ENCODE assay signal across 8 cellular contexts in genomic region chr7:5692112-5692844, GRCh38.
DNase-seq lines count a peak whose midpoint lies in the region; ATAC-seq and TF ChIP-seq lines count a peak whose summit lies in the region.

No MANE protein-coding gene starts in this region.

- H3K9me3 Mint-ChIP-seq in brain = no peaks in the 10 kb centered on the region
- no peaks in the 10 kb centered on the region for H3K9me3 Mint-ChIP-seq in stimulated activated memory B cell treated with anti-CD40 and anti-IgM and Interleukin-4, amounts not matched to agents 10 μg/mL and 1 μg/mL and 100 μg/mL, for 72 hours
- no peaks in the 10 kb centered on the region for H3K9me3 Mint-ChIP-seq in progenitor cell of endocrine pancreas (ENCODE audit: low read depth)

- H3K4me1 ChIP-seq in BE2C = peaks cover 32% of the 10 kb centered on the region

- peaks cover 3% of the 10 kb centered on the region for H3K27me3 Mint-ChIP-seq in brain
- no peaks in the 10 kb centered on the region for H3K27me3 Mint-ChIP-seq in stimulated activated memory B cell treated with anti-CD40 and anti-IgM and Interleukin-4, amounts not matched to agents 10 μg/mL and 1 μg/mL and 100 μg/mL, for 72 hours
- H3K27me3 Mint-ChIP-seq in progenitor cell of endocrine pancreas = no peaks in the 10 kb centered on the region

- TF ChIP-seq CTCF in BE2C (IDR thresholded peaks at IDR 0.05; ENCODE audit: low read depth, low read length) (no peak), brain (conservative IDR thresholded peaks at IDR 0.05) (no peak), kidney epithelial cell (IDR thresholded peaks at IDR 0.05; ENCODE audit: insufficient read depth, low read length, poor library complexity, severe bottlenecking) (no peak), progenitor cell of endocrine pancreas (IDR thresholded peaks at IDR 0.05; ENCODE audit: unreplicated experiment) (no peak)

- no peak for ATAC-seq in stimulated activated memory B cell treated with anti-CD40 and anti-IgM and Interleukin-4, amounts not matched to agents 10 μg/mL and 1 μg/mL and 100 μg/mL, for 72 hours
- ATAC-seq in HG03039 (IDR thresholded peaks at IDR 0.05; ENCODE audit: unreplicated experiment) = no peak

- H3K36me3 ChIP-seq in BE2C (peaks cover 4% of the 10 kb centered on the region), MG63 (peaks cover 36% of the 10 kb centered on the region), kidney epithelial cell (ENCODE audit: control insufficient read depth, insufficient read depth, low read length) (no peaks in the 10 kb centered on the region)

- H3K4me3 ChIP-seq in BE2C (ENCODE audit: low read depth, low read length) (peak overlapping the region; percentile 44), MG63 (no peak overlapping the region), kidney epithelial cell (ENCODE audit: low read depth, low read length) (no peak overlapping the region)

- H3K27ac Mint-ChIP-seq in brain (peak overlapping the region; percentile 75 to 96 (median 90)), progenitor cell of endocrine pancreas (no peak overlapping the region)
- H3K27ac Mint-ChIP-seq in stimulated activated memory B cell treated with anti-CD40 and anti-IgM and Interleukin-4, amounts not matched to agents 10 μg/mL and 1 μg/mL and 100 μg/mL, for 72 hours = peak overlapping the region; percentile 94

- H3K4me1 Mint-ChIP-seq in brain (peaks cover 86% of the 10 kb centered on the region), progenitor cell of endocrine pancreas (ENCODE audit: low read depth) (no peaks in the 10 kb centered on the region)
- H3K4me1 Mint-ChIP-seq in stimulated activated memory B cell treated with anti-CD40 and anti-IgM and Interleukin-4, amounts not matched to agents 10 μg/mL and 1 μg/mL and 100 μg/mL, for 72 hours = peaks cover 89% of the 10 kb centered on the region

- DNase-seq in BE2C = peak; percentile 84
- peak; percentile 92 for DNase-seq in MG63
- DNase-seq in kidney epithelial cell (ENCODE audit: low read depth) = peak; percentile 83
- no peak for DNase-seq in progenitor cell of endocrine pancreas (ENCODE audit: low spot score, unreplicated experiment)
- DNase-seq in COLO668 (lab: John Stamatoyannopoulos, UW; ENCODE audit: unreplicated experiment) = no peak

- no peaks in the 10 kb centered on the region for H3K27me3 ChIP-seq in BE2C
- H3K27me3 ChIP-seq in MG63 = no peaks in the 10 kb centered on the region
- no peaks in the 10 kb centered on the region for H3K27me3 ChIP-seq in kidney epithelial cell (ENCODE audit: control insufficient read depth, insufficient read depth, low read length)

- H3K36me3 Mint-ChIP-seq in brain (peaks cover 16% of the 10 kb centered on the region), progenitor cell of endocrine pancreas (ENCODE audit: insufficient read depth) (peaks cover 5% of the 10 kb centered on the region)
- H3K36me3 Mint-ChIP-seq in stimulated activated memory B cell treated with anti-CD40 and anti-IgM and Interleukin-4, amounts not matched to agents 10 μg/mL and 1 μg/mL and 100 μg/mL, for 72 hours = peaks cover 44% of the 10 kb centered on the region

- H3K9me3 ChIP-seq in BE2C = no peaks in the 10 kb centered on the region
- no peaks in the 10 kb centered on the region for H3K9me3 ChIP-seq in MG63

- H3K4me3 Mint-ChIP-seq in brain = peak overlapping the region; percentile 19 to 71 (median 67)
- no peak overlapping the region for H3K4me3 Mint-ChIP-seq in stimulated activated memory B cell treated with anti-CD40 and anti-IgM and Interleukin-4, amounts not matched to agents 10 μg/mL and 1 μg/mL and 100 μg/mL, for 72 hours
- no peak overlapping the region for H3K4me3 Mint-ChIP-seq in progenitor cell of endocrine pancreas (ENCODE audit: low read depth)

Comparison
In these comparisons a context has a peak if more than half of its experiments do, and no peak if none do; other contexts are left out.
1. DNase-seq: peak in BE2C (single experiment), MG63 (single experiment) and kidney epithelial cell (single experiment); none in progenitor cell of endocrine pancreas (single experiment) and COLO668 (single experiment).
2. H3K4me3 Mint-ChIP-seq: peak in brain (5 of 5); none in stimulated activated memory B cell treated with anti-CD40 and anti-IgM and Interleukin-4, amounts not matched to agents 10 μg/mL and 1 μg/mL and 100 μg/mL, for 72 hours (single experiment) and progenitor cell of endocrine pancreas (single experiment).